8 cellular contexts compared by ENCODE assay signal in the genomic region with DNA sequence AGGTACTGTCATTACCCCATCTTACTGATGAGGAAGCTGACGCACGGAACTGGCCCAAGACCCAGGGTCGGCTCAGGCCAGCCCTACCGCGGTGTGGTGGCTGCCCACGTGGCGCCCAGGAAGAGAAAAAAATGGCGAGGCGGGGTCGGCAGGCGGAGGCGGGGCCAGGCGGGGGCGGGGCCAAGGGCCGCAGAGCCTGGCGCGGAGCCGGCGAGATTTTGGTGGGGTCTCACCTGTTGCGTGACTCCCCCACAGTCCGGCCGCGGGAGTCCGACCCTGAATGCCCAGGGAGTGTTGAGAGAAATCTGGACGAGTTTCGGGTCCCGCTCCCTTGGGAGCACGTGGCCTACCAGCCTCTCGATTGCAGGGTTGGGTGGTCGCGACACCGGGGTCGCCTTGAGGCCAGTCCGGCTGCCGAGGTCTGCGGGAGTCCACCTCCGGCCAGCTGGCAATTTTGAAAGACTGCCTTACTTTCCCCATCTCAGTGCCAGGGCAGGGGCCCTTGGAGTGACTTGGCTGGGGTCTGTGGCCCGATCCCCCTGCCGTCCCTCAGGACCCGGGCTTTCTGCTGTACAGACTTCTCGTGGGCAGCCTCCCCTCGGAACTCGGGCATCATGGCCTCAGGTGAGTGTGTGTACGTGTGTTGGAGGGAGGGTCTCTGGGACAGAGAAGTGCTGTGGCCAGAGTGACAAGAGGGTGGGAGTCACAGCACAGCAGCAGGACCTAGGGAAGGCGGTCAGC. TPM values are rescaled to one million over a fixed set of nuclear protein-coding genes. Genes with fewer than 3 reads are reported as not detected.
DNase-seq lines count a peak whose midpoint lies in the region; ATAC-seq and TF ChIP-seq lines count a peak whose summit lies in the region.

TSS of gene AMPD2 (plus strand) at position 183 of the 741 bp plus-strand sequence. CDS start 1,339 bp downstream, outside the sequence.

- no peak within 1 kb of the TSS for H2BK15ac ChIP-seq in neuronal stem cell (ENCODE audit: low read length)

- peak within 1 kb of the TSS; percentile 74 for H3K18ac ChIP-seq in neuronal stem cell (ENCODE audit: low read length)

- H2BK120ac ChIP-seq in neuronal stem cell (ENCODE audit: low read depth, low read length), result no peak within 1 kb of the TSS

- H3K27ac ChIP-seq in neuronal stem cell (replicated peaks; ENCODE audit: low read length) (peak within 1 kb of the TSS; percentile 63), substantia nigra (ENCODE audit: low read depth, low read length, poor library complexity, severe bottlenecking) (peak within 1 kb of the TSS; percentile 72)

- ATAC-seq in GM19452 (IDR thresholded peaks at IDR 0.05; ENCODE audit: unreplicated experiment), result peak; percentile 50

- no peak within 1 kb of the TSS for H3K4ac ChIP-seq in neuronal stem cell (ENCODE audit: low read length)

- H3K4me3 ChIP-seq in foreskin fibroblast (ENCODE audit: low read depth in 1 of 2, low read length in 2 of 2) (peak within 1 kb of the TSS; percentile 86 to 99), neuronal stem cell (ENCODE audit: low read length in 2 of 2) (peak within 1 kb of the TSS; percentile 82 to 87)

- peak within 1 kb of the TSS; percentile 5 for H3K14ac ChIP-seq in neuronal stem cell (ENCODE audit: low read length)

- H2BK12ac ChIP-seq in neuronal stem cell (ENCODE audit: low read length), result no peak within 1 kb of the TSS

- no peak within 1 kb of the TSS for H2BK5ac ChIP-seq in neuronal stem cell (ENCODE audit: low read length)

- no peak within 1 kb of the TSS for H4K91ac ChIP-seq in neuronal stem cell (ENCODE audit: low read depth, low read length, poor library complexity)

- H2AFZ ChIP-seq in neuronal stem cell (ENCODE audit: low read length), result peak within 1 kb of the TSS; percentile 93

- H3K27me3 ChIP-seq in neuronal stem cell (ENCODE audit: control insufficient read depth in 3 of 3, insufficient read depth in 3 of 3, low read depth in 1 of 3, low read length in 3 of 3), result no peaks in the 10 kb centered on the region

- peaks cover 12% of the 10 kb centered on the region for H3K79me1 ChIP-seq in neuronal stem cell (ENCODE audit: low read depth, low read length)

- no peak within 1 kb of the TSS for H3K23ac ChIP-seq in neuronal stem cell (ENCODE audit: low read depth, low read length, poor library complexity)

- TF ChIP-seq CTCF in foreskin fibroblast (IDR thresholded peaks at IDR 0.05; ENCODE audit: low read depth, low read length), result no peak

- H4K8ac ChIP-seq in neuronal stem cell (ENCODE audit: low read depth, low read length), result no peak within 1 kb of the TSS

- peak; percentile 72 for DNase-seq in CMK (ENCODE audit: low read depth)
- DNase-seq in HS-5 (ENCODE audit: low read depth), result peak; percentile 68
- DNase-seq in RPMI8226, result peak; percentile 81
- peak; percentile 90 for DNase-seq in activated effector memory CD4-positive, alpha-beta T cell treated with anti-CD3 and anti-CD28 coated beads, Interleukin-2, amount 50 U/mL, for 16 hours
- DNase-seq in foreskin fibroblast, result peak; percentile 83 to 94
- peak; percentile 52 for DNase-seq in neuronal stem cell (ENCODE audit: low spot score)
- peak in 30 of 49 donors; percentile 19 to 79 (median 50) for DNase-seq in substantia nigra (lab: John Stamatoyannopoulos, UW)

- peaks cover 0 to 1% of the 10 kb centered on the region in 2 donors for H3K36me3 ChIP-seq in neuronal stem cell (replicated peaks in 1 of 2; ENCODE audit: control insufficient read depth in 2 of 2, insufficient read depth in 2 of 2, low read length in 2 of 2)

- no CpG with 5 or more reads among the region's 45 CpGs for WGBS in neuronal stem cell (ENCODE audit: extremely low coverage in 2 of 2, insufficient read length in 2 of 2, insufficient replicate concordance in 1 of 2), 2 donors

- H3K9ac ChIP-seq in neuronal stem cell (ENCODE audit: low read depth, low read length, poor library complexity), result peak within 1 kb of the TSS; percentile 74

- H3K4me2 ChIP-seq in neuronal stem cell (ENCODE audit: insufficient read depth, low read length, poor library complexity, severe bottlenecking), result peak within 1 kb of the TSS; percentile 94

- H3K4me1 ChIP-seq in neuronal stem cell (ENCODE audit: control insufficient read depth in 2 of 2, insufficient read depth in 1 of 2, low read depth in 1 of 2, low read length in 2 of 2), result peaks cover 24 to 56% of the 10 kb centered on the region in 2 donors

- H2AK5ac ChIP-seq in neuronal stem cell (ENCODE audit: low read depth, low read length), result peak within 1 kb of the TSS; percentile 12

- H3K9me3 ChIP-seq in neuronal stem cell (replicated peaks in 1 of 2; ENCODE audit: control insufficient read depth in 2 of 2, insufficient read depth in 1 of 2, low read depth in 1 of 2, low read length in 2 of 2), result no peaks in the 10 kb centered on the region

RNA-seq across cellular contexts. Expression of gene AMPD2, which starts in this region (rescaled TPM):
- 36.2 TPM for polyA plus RNA-seq in neuronal stem cell (2013, experiment 1 of 2)
- polyA plus RNA-seq in neuronal stem cell (2013, experiment 2 of 2), result 34.6 TPM

Comparison
In these comparisons a context has a peak if more than half of its experiments do, and no peak if none do; other contexts are left out.
1. Peak in every context shown above with its lines: DNase-seq, ATAC-seq, H3K4me3 ChIP-seq and H3K27ac ChIP-seq.